Comparison of ENCODE assay signal across 1 cellular context in genomic region chr17:2711608-2712299, GRCh38.
TF ChIP-seq lines count a peak whose summit lies in the region.

TSS of gene CLUH (minus strand) at chr17:2711764. CDS start at chr17:2711661, 103 bp downstream.

TF ChIP-seq in HepG2, 621 proteins besides CTCF, POLR2A, EP300 and RAD21 (continued from another document and continues in another):
- peak; percentile 55; the same call in 1 of the 2 replicates for TF ChIP-seq MYPOP (CRISPR knock-in tag; IDR thresholded peaks at IDR 0.05)
- no peak for TF ChIP-seq GLI4 (CRISPR knock-in tag; IDR thresholded peaks at IDR 0.05; ENCODE audit: borderline replicate concordance)
- TF ChIP-seq FOSL2 (CRISPR knock-in tag; IDR thresholded peaks at IDR 0.05): peak; percentile 62
- TF ChIP-seq NPAS2 (CRISPR knock-in tag; IDR thresholded peaks at IDR 0.05; ENCODE audit: borderline replicate concordance): no peak
- TF ChIP-seq, protein P1, sequence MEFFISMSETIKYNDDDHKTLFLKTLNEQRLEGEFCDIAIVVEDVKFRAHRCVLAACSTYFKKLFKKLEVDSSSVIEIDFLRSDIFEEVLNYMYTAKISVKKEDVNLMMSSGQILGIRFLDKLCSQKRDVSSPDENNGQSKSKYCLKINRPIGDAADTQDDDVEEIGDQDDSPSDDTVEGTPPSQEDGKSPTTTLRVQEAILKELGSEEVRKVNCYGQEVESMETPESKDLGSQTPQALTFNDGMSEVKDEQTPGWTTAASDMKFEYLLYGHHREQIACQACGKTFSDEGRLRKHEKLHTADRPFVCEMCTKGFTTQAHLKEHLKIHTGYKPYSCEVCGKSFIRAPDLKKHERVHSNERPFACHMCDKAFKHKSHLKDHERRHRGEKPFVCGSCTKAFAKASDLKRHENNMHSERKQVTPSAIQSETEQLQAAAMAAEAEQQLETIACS (CRISPR knock-in tag; IDR thresholded peaks at IDR 0.05): no peak; the same call in 1 of the 2 replicates
- no peak for TF ChIP-seq MAFK (conservative IDR thresholded peaks at IDR 0.05 in 1 of 2, IDR thresholded peaks at IDR 0.05 in 1 of 2; ENCODE audit: low read length in 2 of 2)
- TF ChIP-seq ZSCAN20 (CRISPR knock-in tag; IDR thresholded peaks at IDR 0.05; ENCODE audit: borderline replicate concordance): no peak; the same call in 1 of the 2 replicates
- no peak for TF ChIP-seq ZNF558 (CRISPR knock-in tag; IDR thresholded peaks at IDR 0.05; ENCODE audit: borderline replicate concordance)
- no peak for TF ChIP-seq ZNF773 (CRISPR knock-in tag; IDR thresholded peaks at IDR 0.05; ENCODE audit: borderline replicate concordance)
- TF ChIP-seq MEIS1 (CRISPR knock-in tag; IDR thresholded peaks at IDR 0.05; ENCODE audit: borderline replicate concordance): peak; percentile 69; the same call in 1 of the 2 replicates
- TF ChIP-seq KLF15 (CRISPR knock-in tag; IDR thresholded peaks at IDR 0.05; ENCODE audit: borderline replicate concordance): 0 out of 2 replicates have a peak, but pooled peaks have one; percentile 30
- TF ChIP-seq ZNF513 (CRISPR knock-in tag; conservative IDR thresholded peaks at IDR 0.05): no peak
- no peak for TF ChIP-seq ZNF775 (CRISPR knock-in tag; IDR thresholded peaks at IDR 0.05; ENCODE audit: borderline replicate concordance)
- no peak for TF ChIP-seq ELF4 (CRISPR knock-in tag; IDR thresholded peaks at IDR 0.05; ENCODE audit: borderline replicate concordance)
- TF ChIP-seq, protein P2, sequence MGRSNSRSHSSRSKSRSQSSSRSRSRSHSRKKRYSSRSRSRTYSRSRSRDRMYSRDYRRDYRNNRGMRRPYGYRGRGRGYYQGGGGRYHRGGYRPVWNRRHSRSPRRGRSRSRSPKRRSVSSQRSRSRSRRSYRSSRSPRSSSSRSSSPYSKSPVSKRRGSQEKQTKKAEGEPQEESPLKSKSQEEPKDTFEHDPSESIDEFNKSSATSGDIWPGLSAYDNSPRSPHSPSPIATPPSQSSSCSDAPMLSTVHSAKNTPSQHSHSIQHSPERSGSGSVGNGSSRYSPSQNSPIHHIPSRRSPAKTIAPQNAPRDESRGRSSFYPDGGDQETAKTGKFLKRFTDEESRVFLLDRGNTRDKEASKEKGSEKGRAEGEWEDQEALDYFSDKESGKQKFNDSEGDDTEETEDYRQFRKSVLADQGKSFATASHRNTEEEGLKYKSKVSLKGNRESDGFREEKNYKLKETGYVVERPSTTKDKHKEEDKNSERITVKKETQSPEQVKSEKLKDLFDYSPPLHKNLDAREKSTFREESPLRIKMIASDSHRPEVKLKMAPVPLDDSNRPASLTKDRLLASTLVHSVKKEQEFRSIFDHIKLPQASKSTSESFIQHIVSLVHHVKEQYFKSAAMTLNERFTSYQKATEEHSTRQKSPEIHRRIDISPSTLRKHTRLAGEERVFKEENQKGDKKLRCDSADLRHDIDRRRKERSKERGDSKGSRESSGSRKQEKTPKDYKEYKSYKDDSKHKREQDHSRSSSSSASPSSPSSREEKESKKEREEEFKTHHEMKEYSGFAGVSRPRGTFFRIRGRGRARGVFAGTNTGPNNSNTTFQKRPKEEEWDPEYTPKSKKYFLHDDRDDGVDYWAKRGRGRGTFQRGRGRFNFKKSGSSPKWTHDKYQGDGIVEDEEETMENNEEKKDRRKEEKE (IDR thresholded peaks at IDR 0.05): no peak
- TF ChIP-seq ZNF318 (CRISPR knock-in tag; IDR thresholded peaks at IDR 0.05): no peak; the same call in 1 of the 2 replicates
- no peak for TF ChIP-seq ZNF737 (CRISPR knock-in tag; IDR thresholded peaks at IDR 0.05; ENCODE audit: borderline replicate concordance)
- TF ChIP-seq, protein P3, sequence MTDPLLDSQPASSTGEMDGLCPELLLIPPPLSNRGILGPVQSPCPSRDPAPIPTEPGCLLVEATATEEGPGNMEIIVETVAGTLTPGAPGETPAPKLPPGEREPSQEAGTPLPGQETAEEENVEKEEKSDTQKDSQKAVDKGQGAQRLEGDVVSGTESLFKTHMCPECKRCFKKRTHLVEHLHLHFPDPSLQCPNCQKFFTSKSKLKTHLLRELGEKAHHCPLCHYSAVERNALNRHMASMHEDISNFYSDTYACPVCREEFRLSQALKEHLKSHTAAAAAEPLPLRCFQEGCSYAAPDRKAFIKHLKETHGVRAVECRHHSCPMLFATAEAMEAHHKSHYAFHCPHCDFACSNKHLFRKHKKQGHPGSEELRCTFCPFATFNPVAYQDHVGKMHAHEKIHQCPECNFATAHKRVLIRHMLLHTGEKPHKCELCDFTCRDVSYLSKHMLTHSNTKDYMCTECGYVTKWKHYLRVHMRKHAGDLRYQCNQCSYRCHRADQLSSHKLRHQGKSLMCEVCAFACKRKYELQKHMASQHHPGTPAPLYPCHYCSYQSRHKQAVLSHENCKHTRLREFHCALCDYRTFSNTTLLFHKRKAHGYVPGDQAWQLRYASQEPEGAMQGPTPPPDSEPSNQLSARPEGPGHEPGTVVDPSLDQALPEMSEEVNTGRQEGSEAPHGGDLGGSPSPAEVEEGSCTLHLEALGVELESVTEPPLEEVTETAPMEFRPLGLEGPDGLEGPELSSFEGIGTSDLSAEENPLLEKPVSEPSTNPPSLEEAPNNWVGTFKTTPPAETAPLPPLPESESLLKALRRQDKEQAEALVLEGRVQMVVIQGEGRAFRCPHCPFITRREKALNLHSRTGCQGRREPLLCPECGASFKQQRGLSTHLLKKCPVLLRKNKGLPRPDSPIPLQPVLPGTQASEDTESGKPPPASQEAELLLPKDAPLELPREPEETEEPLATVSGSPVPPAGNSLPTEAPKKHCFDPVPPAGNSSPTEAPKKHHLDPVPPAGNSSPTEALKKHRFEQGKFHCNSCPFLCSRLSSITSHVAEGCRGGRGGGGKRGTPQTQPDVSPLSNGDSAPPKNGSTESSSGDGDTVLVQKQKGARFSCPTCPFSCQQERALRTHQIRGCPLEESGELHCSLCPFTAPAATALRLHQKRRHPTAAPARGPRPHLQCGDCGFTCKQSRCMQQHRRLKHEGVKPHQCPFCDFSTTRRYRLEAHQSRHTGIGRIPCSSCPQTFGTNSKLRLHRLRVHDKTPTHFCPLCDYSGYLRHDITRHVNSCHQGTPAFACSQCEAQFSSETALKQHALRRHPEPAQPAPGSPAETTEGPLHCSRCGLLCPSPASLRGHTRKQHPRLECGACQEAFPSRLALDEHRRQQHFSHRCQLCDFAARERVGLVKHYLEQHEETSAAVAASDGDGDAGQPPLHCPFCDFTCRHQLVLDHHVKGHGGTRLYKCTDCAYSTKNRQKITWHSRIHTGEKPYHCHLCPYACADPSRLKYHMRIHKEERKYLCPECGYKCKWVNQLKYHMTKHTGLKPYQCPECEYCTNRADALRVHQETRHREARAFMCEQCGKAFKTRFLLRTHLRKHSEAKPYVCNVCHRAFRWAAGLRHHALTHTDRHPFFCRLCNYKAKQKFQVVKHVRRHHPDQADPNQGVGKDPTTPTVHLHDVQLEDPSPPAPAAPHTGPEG (CRISPR knock-in tag; IDR thresholded peaks at IDR 0.05): no peak
- peak; percentile 80 for TF ChIP-seq ZC3H13 (CRISPR knock-in tag; IDR thresholded peaks at IDR 0.05)
- TF ChIP-seq ZNF224 (CRISPR knock-in tag; IDR thresholded peaks at IDR 0.05): no peak
- TF ChIP-seq ZNF121 (CRISPR knock-in tag; IDR thresholded peaks at IDR 0.05): no peak
- TF ChIP-seq CCDC6 (CRISPR knock-in tag; IDR thresholded peaks at IDR 0.05): no peak
- TF ChIP-seq KDM3A (CRISPR knock-in tag; IDR thresholded peaks at IDR 0.05; ENCODE audit: low read depth): peak; percentile 53; the same call in 1 of the 2 replicates
- TF ChIP-seq ARID3A (IDR thresholded peaks at IDR 0.05; ENCODE audit: low read depth, low read length): no peak; the same call in 1 of the 2 replicates
- TF ChIP-seq ZNF878 (CRISPR knock-in tag; IDR thresholded peaks at IDR 0.05): no peak
- TF ChIP-seq ZNF468 (CRISPR knock-in tag; IDR thresholded peaks at IDR 0.05): no peak
- no peak for TF ChIP-seq ZNF484 (CRISPR knock-in tag; IDR thresholded peaks at IDR 0.05; ENCODE audit: borderline replicate concordance, low read depth)
- TF ChIP-seq HNRNPLL (IDR thresholded peaks at IDR 0.05; ENCODE audit: low read depth, low read length, poor library complexity, severe bottlenecking): peak; percentile 73
- no peak for TF ChIP-seq HES4 (CRISPR knock-in tag; IDR thresholded peaks at IDR 0.05; ENCODE audit: borderline replicate concordance)
- no peak for TF ChIP-seq LCORL (IDR thresholded peaks at IDR 0.05)
- TF ChIP-seq LCORL (CRISPR knock-in tag; IDR thresholded peaks at IDR 0.05): peak; percentile 47; the same call in 1 of the 2 replicates
